23 cellular contexts compared by ENCODE assay signal in genomic region chr9:21452681-21453080, GRCh38. TPM values are rescaled to one million over a fixed set of nuclear protein-coding genes. Genes with fewer than 3 reads are reported as not detected.
A peak's percentile ranks its signal among the peaks of the same experiment; 100 is the strongest.
DNase-seq lines count a peak whose midpoint lies in the region; ATAC-seq and TF ChIP-seq lines count a peak whose summit lies in the region.
"Had no signal": no experiment of that assay in that cellular context is flagged by ENCODE, and none has a peak within 500 bp of the region (broad histone marks: within the 10 kb centered on the region; RNA-seq: fewer than 3 reads in every experiment).

No MANE protein-coding gene starts in this region.

- H3K36me3 ChIP-seq in trophoblast cell (ENCODE audit: control insufficient read depth in 1 of 2, insufficient read depth in 2 of 2, low read length in 2 of 2), result no peaks in the 10 kb centered on the region

- H2BK5ac ChIP-seq in trophoblast cell (ENCODE audit: low read depth, low read length, poor library complexity), result no peak overlapping the region

- H3K23ac ChIP-seq in trophoblast cell (ENCODE audit: low read length), result no peak overlapping the region

- no peak overlapping the region for H4K12ac ChIP-seq in trophoblast cell (ENCODE audit: low read depth, low read length)

- H2BK12ac ChIP-seq in trophoblast cell (ENCODE audit: low read length), result peak overlapping the region; percentile 3

- H3K4me2 ChIP-seq in trophoblast cell (ENCODE audit: low read length), result no peak overlapping the region
- H3K4me2 ChIP-seq: GM23338 had no signal

- no peaks in the 10 kb centered on the region for H3K79me2 ChIP-seq in trophoblast cell (ENCODE audit: control insufficient read depth, insufficient read depth, low read length, poor library complexity)

- H3K27ac ChIP-seq in trophoblast cell (ENCODE audit: low read depth, low read length), result no peak overlapping the region
- H3K27ac ChIP-seq: 22Rv1 had no signal

- no peak for TF ChIP-seq CTCF in AG10803 (conservative IDR thresholded peaks at IDR 0.05; ENCODE audit: low read length)

- H3K4me3 Mint-ChIP-seq in T-helper 17 cell, result no peak overlapping the region
- H3K4me3 Mint-ChIP-seq: CD4-positive, alpha-beta memory T cell; GM23338; H9 had no signal

- no peak overlapping the region for H3K4me3 ChIP-seq in AG10803 (ENCODE audit: low read length)
- H3K4me3 ChIP-seq in trophoblast cell (ENCODE audit: low read depth, low read length), result no peak overlapping the region
- H3K4me3 ChIP-seq: GM23338 had no signal

- no peak overlapping the region for H3K27ac Mint-ChIP-seq in T-helper 17 cell
- H3K27ac Mint-ChIP-seq: CD4-positive, alpha-beta memory T cell; GM23338; H9 had no signal

- no peak overlapping the region for H3K14ac ChIP-seq in trophoblast cell (ENCODE audit: low read length)

- H3K9me3 ChIP-seq in trophoblast cell (ENCODE audit: insufficient read depth, low read depth, low read length) (no peaks in the 10 kb centered on the region), T-helper 17 cell (ENCODE audit: control insufficient read depth, low read length, poor library complexity, severe bottlenecking) (no peaks in the 10 kb centered on the region)

- H3K27me3 Mint-ChIP-seq in T-helper 17 cell, result peaks cover 48% of the 10 kb centered on the region

- H2BK120ac ChIP-seq in trophoblast cell (ENCODE audit: insufficient read depth, low read length, poor library complexity), result no peak overlapping the region

- DNase-seq in AG10803 (ENCODE audit: low read depth) (peak; percentile 41), amniotic epithelial cell (ENCODE audit: low read depth) (peak; percentile 30), trophoblast cell (peak; percentile 40 to 68), Ammon's horn (ENCODE audit: low spot score) (no peak), T-helper 17 cell (no peak)
- DNase-seq: AML-193; C1 segment of cervical spinal cord; Calu3; CD4-positive, alpha-beta memory T cell; COR-L47; DMS53; DMS79 treated with DMSO at 0.1 percent for 48 hours; GF-D8; H9 had no signal

- no peak overlapping the region for H4K8ac ChIP-seq in trophoblast cell (ENCODE audit: low read depth, low read length)

- no peaks in the 10 kb centered on the region for H3K27me3 ChIP-seq in trophoblast cell (ENCODE audit: insufficient read depth, low read length)

- H3K9ac ChIP-seq in trophoblast cell (ENCODE audit: low read length), result no peak overlapping the region

- no peak overlapping the region for H4K91ac ChIP-seq in trophoblast cell (ENCODE audit: low read depth, low read length)

- peaks cover 8 to 13% of the 10 kb centered on the region in 2 experiments for H3K4me1 ChIP-seq in trophoblast cell (ENCODE audit: control insufficient read depth in 1 of 2, insufficient read depth in 2 of 2, low read length in 2 of 2)

- no peak overlapping the region for H2AK5ac ChIP-seq in trophoblast cell (ENCODE audit: low read length)

- peaks cover 2% of the 10 kb centered on the region for H3K4me1 Mint-ChIP-seq in T-helper 17 cell
- H3K4me1 Mint-ChIP-seq: CD4-positive, alpha-beta memory T cell had no signal

- no CpG with 5 or more reads among the region's 4 CpGs for WGBS in trophoblast cell (ENCODE audit: extremely low coverage, insufficient coverage, insufficient read length)

- ATAC-seq in T-helper 17 cell (no peak), HG03460 (IDR thresholded peaks at IDR 0.05; ENCODE audit: unreplicated experiment) (no peak)
- ATAC-seq: GM23338, HCT116 had no signal

- no peak overlapping the region for H3K18ac ChIP-seq in trophoblast cell (ENCODE audit: low read length)

- H2AFZ ChIP-seq in trophoblast cell (ENCODE audit: insufficient read depth, low read length, poor library complexity), result no peak overlapping the region
- H2AFZ ChIP-seq: GM23338 had no signal

- H3K4ac ChIP-seq in trophoblast cell (ENCODE audit: low read depth, low read length), result no peak overlapping the region

- H3K79me1 ChIP-seq in trophoblast cell (ENCODE audit: low read length), result peaks cover 8% of the 10 kb centered on the region

- peaks cover 7% of the 10 kb centered on the region for H3K36me3 Mint-ChIP-seq in T-helper 17 cell (ENCODE audit: low read depth)
- H3K36me3 Mint-ChIP-seq: CD4-positive, alpha-beta memory T cell had no signal

RNA-seq across cellular contexts. Expression of gene IFNA1, which starts 12.4 kb away (rescaled TPM):
- 0.08 and 0.10 TPM in 2 replicates for polyA plus RNA-seq in trophoblast cell (2013)
- not detected for total RNA-seq in T-helper 17 cell
- total RNA-seq: Calu3; CD4-positive, alpha-beta memory T cell; Daoy; G401; GM23338; H4; H9 had no signal
- polyA plus RNA-seq: AG04450; BJ; CD4-positive, alpha-beta memory T cell; GM23338 had no signal

RNA-seq across cellular contexts. Expression of gene IFNE, which starts 29.4 kb away (rescaled TPM):
- polyA plus RNA-seq in trophoblast cell (2013), result 0.10 and 0.11 TPM in 2 replicates
- not detected for total RNA-seq in T-helper 17 cell
- total RNA-seq: CD4-positive, alpha-beta memory T cell; Daoy; G401; H4; H9 had no signal
- polyA plus RNA-seq: CD4-positive, alpha-beta memory T cell; GM23338 had no signal

RNA-seq across cellular contexts. Expression of gene IFNA8, which starts 43.8 kb away (rescaled TPM):
- polyA plus RNA-seq in trophoblast cell (2013), result not detected in 2 replicates
- not detected for total RNA-seq in T-helper 17 cell
- total RNA-seq: Calu3; CD4-positive, alpha-beta memory T cell; Daoy; G401; GM23338; H4; H9 had no signal
- polyA plus RNA-seq: AG04450; BJ; CD4-positive, alpha-beta memory T cell; GM23338 had no signal

Comparison
In these comparisons a context has a peak if more than half of its experiments do, and no peak if none do; other contexts are left out.
1. DNase-seq: peak in AG10803 (single experiment), amniotic epithelial cell (single experiment) and trophoblast cell (2 of 2); none in Ammon's horn (single experiment) and T-helper 17 cell (0 of 3).